28 cellular contexts compared by ENCODE assay signal in genomic region chr12:56476143-56476542, GRCh38. TPM values are rescaled to one million over a fixed set of nuclear protein-coding genes. Genes with fewer than 3 reads are reported as not detected.
"Had no signal": no experiment of that assay in that cellular context is flagged by ENCODE, and none has a peak within 500 bp of the region (broad histone marks: within the 10 kb centered on the region; RNA-seq: fewer than 3 reads in every experiment).

No MANE protein-coding gene starts in this region.

- ATAC-seq: activated CD4-positive, alpha-beta T cell treated with anti-CD3 and anti-CD28 coated beads for 36 hours; activated CD4-positive, CD25-positive, alpha-beta regulatory T cell treated with anti-CD3 and anti-CD28 coated beads, Interleukin-2, amount 50 U/mL, for 24 hours; activated CD8-positive, alpha-beta T cell treated with anti-CD3 and anti-CD28 coated beads, Interleukin-2, amount 10 ng/mL, durations not matched to agents 7 days and 5 days; activated naive CD8-positive, alpha-beta T cell treated with anti-CD3 and anti-CD28 coated beads, Interleukin-2, amount 50 U/mL, for 24 hours; Panc1 had no signal

- H3K27ac ChIP-seq: brain microvascular endothelial cell, SJCRH30, SK-N-MC had no signal

- H3K36me3 Mint-ChIP-seq: activated naive CD8-positive, alpha-beta T cell had no signal

- H3K36me3 ChIP-seq: brain microvascular endothelial cell had no signal

- H3K9me3 ChIP-seq: SJCRH30 had no signal

- H3K4me3 Mint-ChIP-seq: activated CD4-positive, alpha-beta T cell treated with anti-CD3 and anti-CD28 coated beads for 36 hours; activated CD4-positive, alpha-beta T cell treated with anti-CD3 and anti-CD28 coated beads, Interleukin-2, amount 10 ng/mL, durations not matched to agents 7 days and 5 days; activated CD8-positive, alpha-beta T cell treated with anti-CD3 and anti-CD28 coated beads, Interleukin-2, amount 10 ng/mL, durations not matched to agents 7 days and 5 days; activated naive CD4-positive, alpha-beta T cell treated with anti-CD3 and anti-CD28 coated beads, Interleukin-2, amount 10 ng/mL, durations not matched to agents 7 days and 5 days; activated naive CD8-positive, alpha-beta T cell; activated naive CD8-positive, alpha-beta T cell treated with anti-CD3 and anti-CD28 coated beads, Interleukin-2, amount 50 U/mL, for 24 hours; T-helper 2 cell treated with Interferon-gamma antibody and Interleukin-4, amounts not matched to agents 5 μg/mL and 100 μg/mL, for 36 hours had no signal

- H3K4me3 ChIP-seq: SJCRH30, SK-N-MC had no signal

- DNase-seq: activated CD4-positive, alpha-beta T cell treated with anti-CD3 and anti-CD28 coated beads for 36 hours; activated CD4-positive, alpha-beta T cell treated with anti-CD3 and anti-CD28 coated beads, Interleukin-2, amount 10 ng/mL, durations not matched to agents 7 days and 5 days; activated CD4-positive, alpha-beta T cell treated with anti-CD3 and anti-CD28 coated beads, Interleukin-2, amount 50 U/mL, for 48 hours; activated CD8-positive, alpha-beta T cell treated with anti-CD3 and anti-CD28 coated beads, Interleukin-2, amount 10 ng/mL, durations not matched to agents 7 days and 5 days; activated effector memory CD4-positive, alpha-beta T cell treated with Interleukin-2 at 50 U/mL for 16 hours; activated naive CD4-positive, alpha-beta T cell treated with anti-CD3 and anti-CD28 coated beads, Interleukin-2, amount 10 ng/mL, durations not matched to agents 7 days and 5 days; activated naive CD8-positive, alpha-beta T cell treated with anti-CD3 and anti-CD28 coated beads, Interleukin-2, amount 50 U/mL, for 24 hours; activated T-cell treated with anti-CD3 and anti-CD28 coated beads, Interleukin-2, amount 50 U/mL, for 48 hours; anterior cingulate cortex; brain microvascular endothelial cell; central memory CD4-positive, alpha-beta T cell; NCI-H1105; NCI-H1417 treated with DMSO at 0.1 percent for 48 hours; NCI-H1930; NCI-H2081 treated with DMSO at 0.1 percent for 48 hours; NCI-H2171; NCI-H446; NCI-H510A treated with DMSO at 0.1 percent for 48 hours; SHP77; SJCRH30 had no signal

- H3K27me3 ChIP-seq: brain microvascular endothelial cell, SJCRH30 had no signal

- H3K27ac Mint-ChIP-seq: activated CD4-positive, alpha-beta T cell treated with anti-CD3 and anti-CD28 coated beads for 36 hours; activated CD4-positive, alpha-beta T cell treated with anti-CD3 and anti-CD28 coated beads, Interleukin-2, amount 10 ng/mL, durations not matched to agents 7 days and 5 days; activated CD8-positive, alpha-beta T cell treated with anti-CD3 and anti-CD28 coated beads, Interleukin-2, amount 10 ng/mL, durations not matched to agents 7 days and 5 days; activated naive CD4-positive, alpha-beta T cell treated with anti-CD3 and anti-CD28 coated beads, Interleukin-2, amount 10 ng/mL, durations not matched to agents 7 days and 5 days; activated naive CD8-positive, alpha-beta T cell treated with anti-CD3 and anti-CD28 coated beads, Interleukin-2, amount 50 U/mL, for 24 hours; T-helper 2 cell treated with Interferon-gamma antibody and Interleukin-4, amounts not matched to agents 5 μg/mL and 100 μg/mL, for 36 hours had no signal

- H3K27me3 Mint-ChIP-seq: activated CD4-positive, alpha-beta T cell treated with anti-CD3 and anti-CD28 coated beads for 36 hours; activated CD4-positive, alpha-beta T cell treated with anti-CD3 and anti-CD28 coated beads, Interleukin-2, amount 10 ng/mL, durations not matched to agents 7 days and 5 days; activated naive CD4-positive, alpha-beta T cell treated with anti-CD3 and anti-CD28 coated beads, Interleukin-2, amount 10 ng/mL, durations not matched to agents 7 days and 5 days; activated naive CD8-positive, alpha-beta T cell; activated naive CD8-positive, alpha-beta T cell treated with anti-CD3 and anti-CD28 coated beads, Interleukin-2, amount 50 U/mL, for 24 hours had no signal

- H3K4me1 ChIP-seq: SJCRH30 had no signal

- H3K9me3 Mint-ChIP-seq: activated CD4-positive, alpha-beta T cell treated with anti-CD3 and anti-CD28 coated beads, Interleukin-2, amount 10 ng/mL, durations not matched to agents 7 days and 5 days; activated naive CD4-positive, alpha-beta T cell treated with anti-CD3 and anti-CD28 coated beads, Interleukin-2, amount 10 ng/mL, durations not matched to agents 7 days and 5 days; activated naive CD8-positive, alpha-beta T cell treated with anti-CD3 and anti-CD28 coated beads, Interleukin-2, amount 50 U/mL, for 24 hours; T-helper 2 cell treated with Interferon-gamma antibody and Interleukin-4, amounts not matched to agents 5 μg/mL and 100 μg/mL, for 36 hours had no signal

RNA-seq across cellular contexts. Expression of gene GLS2, which starts 11.8 kb away (rescaled TPM):
- total RNA-seq: RPMI7951, SJCRH30 had no signal

RNA-seq across cellular contexts. Expression of gene MIP, which starts 21.7 kb away (rescaled TPM):
- total RNA-seq: activated CD4-positive, alpha-beta T cell treated with anti-CD3 and anti-CD28 coated beads for 36 hours; activated CD4-positive, alpha-beta T cell treated with anti-CD3 and anti-CD28 coated beads, Interleukin-2, amount 10 ng/mL, durations not matched to agents 7 days and 5 days; activated CD8-positive, alpha-beta T cell treated with anti-CD3 and anti-CD28 coated beads, Interleukin-2, amount 10 ng/mL, durations not matched to agents 7 days and 5 days; chondrocyte; SJCRH30; T-helper 1 cell treated with Interleukin-12 subunit alpha and Interleukin-12 subunit beta and Interleukin-4 antibody, amounts not matched to agents 30 ng/mL and 1 ng/mL, for 36 hours had no signal
